8 cellular contexts compared by ENCODE assay signal in genomic region chr1:44775078-44775929, GRCh38. TPM values are rescaled to one million over a fixed set of nuclear protein-coding genes. Genes with fewer than 3 reads are reported as not detected.
DNase-seq lines count a peak whose midpoint lies in the region; ATAC-seq lines count a peak whose summit lies in the region.

TSS of gene RPS8 (plus strand) at chr1:44775540. CDS start at chr1:44775597, 57 bp downstream.

- H3K4me1 Mint-ChIP-seq in effector memory CD8-positive, alpha-beta T cell (ENCODE audit: low read depth in 2 of 2) = peaks cover 32% of the 10 kb centered on the region in 2 donors
- H3K4me1 Mint-ChIP-seq in memory B cell = peaks cover 27% of the 10 kb centered on the region

- peak within 1 kb of the TSS; percentile 90 to 98 for H3K27ac Mint-ChIP-seq in effector memory CD8-positive, alpha-beta T cell
- H3K27ac Mint-ChIP-seq in memory B cell = peak within 1 kb of the TSS; percentile 88

- peak; percentile 99 for DNase-seq in COLO668 (lab: John Stamatoyannopoulos, UW; ENCODE audit: unreplicated experiment)
- peak; percentile 71 for DNase-seq in HS-5 (ENCODE audit: low read depth)
- DNase-seq in NK-92 (lab: John Stamatoyannopoulos, UW; ENCODE audit: unreplicated experiment) = peak; percentile 35
- DNase-seq in effector memory CD8-positive, alpha-beta T cell = peak; percentile 80 to 85 (median 85)
- DNase-seq in memory B cell (ENCODE audit: low spot score in 2 of 2) = peak; percentile 84 to 91
- DNase-seq in stimulated activated CD8-positive, alpha-beta memory T cell treated with anti-CD3 and anti-CD28 coated beads, Interleukin-12 subunit alpha, Interleukin-12 subunit beta, amount 100 ng/mL, for 1 hour (ENCODE audit: low read depth) = peak; percentile 83

- POLR2A ChIA-PET in activated CD8-positive, alpha-beta memory T cell treated with anti-CD3 and anti-CD28 coated beads for 36 hours (lab: Charles Lee) = interaction anchor here (0.8 to 3.8 kb wide), 16 partner anchors 9 to 528 kb away, joined by 3 to 30 read pairs (median 6); partner anchors contain the start of genes BTBD19, HECTD3, PLK3 and RNU5D-1

- CTCF ChIA-PET in activated CD8-positive, alpha-beta memory T cell treated with anti-CD3 and anti-CD28 coated beads for 36 hours (lab: Charles Lee) = interaction anchor here (0.8 to 2.5 kb wide), 9 partner anchors 9 to 47 kb away, joined by 3 to 16 read pairs (median 6); partner anchors contain the start of genes BTBD19, PLK3 and RNU5D-1

- H3K27me3 Mint-ChIP-seq in effector memory CD8-positive, alpha-beta T cell = no peaks in the 10 kb centered on the region
- H3K27me3 Mint-ChIP-seq in memory B cell = no peaks in the 10 kb centered on the region

- peaks cover 48% of the 10 kb centered on the region for H3K36me3 Mint-ChIP-seq in effector memory CD8-positive, alpha-beta T cell (ENCODE audit: insufficient read depth)
- peaks cover 30% of the 10 kb centered on the region for H3K36me3 Mint-ChIP-seq in memory B cell

- peak within 1 kb of the TSS; percentile 83 to 90 for H3K4me3 Mint-ChIP-seq in effector memory CD8-positive, alpha-beta T cell
- H3K4me3 Mint-ChIP-seq in memory B cell = peak within 1 kb of the TSS; percentile 87

- peak; percentile 66 for ATAC-seq in GM19468 (IDR thresholded peaks at IDR 0.05; ENCODE audit: extremely low read depth, unreplicated experiment)
- ATAC-seq in effector memory CD8-positive, alpha-beta T cell (replicated peaks) = peak; percentile 81
- peak; percentile 84 for ATAC-seq in memory B cell (ENCODE audit: low read depth)

- H3K9me3 Mint-ChIP-seq in effector memory CD8-positive, alpha-beta T cell = no peaks in the 10 kb centered on the region
- no peaks in the 10 kb centered on the region for H3K9me3 Mint-ChIP-seq in memory B cell

RNA-seq across cellular contexts. Expression of gene RPS8, which starts in this region (rescaled TPM):
- 1,000 to 10,000 TPM; 2,525 to 2,551 TPM for total RNA-seq in activated CD8-positive, alpha-beta memory T cell treated with anti-CD3 and anti-CD28 coated beads for 36 hours

Comparison
In these comparisons a context has a peak if more than half of its experiments do, and no peak if none do; other contexts are left out.
1. Peak in every context shown above with its lines: DNase-seq and ATAC-seq.
2. DNase-seq: peak in every context shown above with its lines; median percentile 99 in COLO668; 88 in memory B cell; 85 in effector memory CD8-positive, alpha-beta T cell; 83 in stimulated activated CD8-positive, alpha-beta memory T cell treated with anti-CD3 and anti-CD28 coated beads, Interleukin-12 subunit alpha, Interleukin-12 subunit beta, amount 100 ng/mL, for 1 hour; 71 in HS-5; 35 in NK-92.